Comparison of ENCODE assay signal across 21 cellular contexts in the genomic region with DNA sequence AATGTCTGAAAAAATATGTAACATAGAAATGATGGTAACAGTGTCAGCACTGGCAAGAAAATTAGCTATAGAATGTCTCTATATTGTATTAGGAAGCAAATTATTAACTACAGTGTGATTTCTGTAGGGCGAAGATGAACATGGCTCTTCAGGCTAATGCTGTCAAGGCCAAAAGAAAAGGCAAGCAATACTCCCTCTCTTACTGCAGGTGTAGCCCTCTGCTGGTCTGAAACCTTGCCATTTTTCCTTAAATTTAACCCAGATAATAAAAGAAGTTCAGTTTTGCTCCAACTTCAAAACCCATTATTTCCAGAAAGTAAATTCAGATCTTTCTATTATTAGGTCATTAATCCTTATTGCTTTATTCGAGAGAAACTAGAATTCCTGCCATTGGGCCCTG.
DNase-seq lines count a peak whose midpoint lies in the region; ATAC-seq and TF ChIP-seq lines count a peak whose summit lies in the region.
"Had no signal": no experiment of that assay in that cellular context is flagged by ENCODE, and none has a peak within 500 bp of the region (broad histone marks: within the 10 kb centered on the region; RNA-seq: fewer than 3 reads in every experiment).

No MANE protein-coding gene starts in this region.

- H3K27ac Mint-ChIP-seq in chondrocyte (ENCODE audit: unreplicated experiment) (no peak overlapping the region), nephron progenitor cell (peak overlapping the region; percentile 9)
- H3K27ac Mint-ChIP-seq: memory B cell had no signal

- no peak overlapping the region for H3K4me3 Mint-ChIP-seq in chondrocyte (ENCODE audit: unreplicated experiment)
- no peak overlapping the region for H3K4me3 Mint-ChIP-seq in nephron progenitor cell
- H3K4me3 Mint-ChIP-seq: activated CD4-positive, alpha-beta T cell treated with anti-CD3 and anti-CD28 coated beads, Interleukin-2, amount 10 ng/mL, durations not matched to agents 7 days and 5 days; memory B cell had no signal

- H3K9me3 Mint-ChIP-seq in chondrocyte (ENCODE audit: low read depth) (no peaks in the 10 kb centered on the region), nephron progenitor cell (no peaks in the 10 kb centered on the region)
- H3K9me3 Mint-ChIP-seq: activated CD4-positive, alpha-beta T cell treated with anti-CD3 and anti-CD28 coated beads, Interleukin-2, amount 10 ng/mL, durations not matched to agents 7 days and 5 days; activated naive CD4-positive, alpha-beta T cell treated with anti-CD3 and anti-CD28 coated beads, Interleukin-2, amount 50 U/mL, for 72 hours; memory B cell had no signal

- no peaks in the 10 kb centered on the region for H3K27me3 Mint-ChIP-seq in chondrocyte (ENCODE audit: low read depth)
- no peaks in the 10 kb centered on the region for H3K27me3 Mint-ChIP-seq in nephron progenitor cell (ENCODE audit: low read depth, poor library complexity)
- H3K27me3 Mint-ChIP-seq: activated CD4-positive, alpha-beta T cell treated with anti-CD3 and anti-CD28 coated beads, Interleukin-2, amount 10 ng/mL, durations not matched to agents 7 days and 5 days; memory B cell had no signal

- TF ChIP-seq CTCF in LNCaP clone FGC (IDR thresholded peaks at IDR 0.05; ENCODE audit: control insufficient read depth, extremely low read depth, insufficient read depth) (peak; percentile 8; the same call in 1 of the 2 replicates), chondrocyte (IDR thresholded peaks at IDR 0.05) (peak; percentile 51), nephron progenitor cell (IDR thresholded peaks at IDR 0.05) (no peak)

- intact Hi-C loops in head of caudate nucleus (cut with DNase I) = no loop called here

- no peaks in the 10 kb centered on the region for H3K4me1 Mint-ChIP-seq in chondrocyte (ENCODE audit: low read depth)
- peaks cover 25% of the 10 kb centered on the region for H3K4me1 Mint-ChIP-seq in nephron progenitor cell
- H3K4me1 Mint-ChIP-seq: activated CD4-positive, alpha-beta T cell treated with anti-CD3 and anti-CD28 coated beads, Interleukin-2, amount 10 ng/mL, durations not matched to agents 7 days and 5 days had no signal

- H3K4me3 ChIP-seq in LNCaP clone FGC (ENCODE audit: low read depth, low read length) = no peak overlapping the region
- H3K4me3 ChIP-seq: HAP-1, sigmoid colon, thoracic aorta had no signal

- DNase-seq in D341Med (ENCODE audit: low spot score) (peak; percentile 21), LNCaP clone FGC (ENCODE audit: low read depth) (no peak), chondrocyte (ENCODE audit: low spot score) (no peak), nephron progenitor cell (no peak), head of caudate nucleus (no peak), SKM-1 (lab: John Stamatoyannopoulos, UW; ENCODE audit: unreplicated experiment) (no peak), DMS79 (lab: John Stamatoyannopoulos, UW) (no peak)
- DNase-seq: activated CD4-positive, alpha-beta T cell treated with anti-CD3 and anti-CD28 coated beads, Interleukin-2, amount 10 ng/mL, durations not matched to agents 7 days and 5 days; C1 segment of cervical spinal cord; caudate nucleus; KBM-7; NCI-H1417; NCI-H226; SHP77 treated with DMSO at 0.1 percent for 48 hours; sigmoid colon; stimulated activated CD4-positive, alpha-beta T cell treated with anti-CD3 and anti-CD28 coated beads, Interleukin-4, amount 100 ng/mL, for 1 hour had no signal

- no peaks in the 10 kb centered on the region for H3K36me3 Mint-ChIP-seq in chondrocyte (ENCODE audit: low read depth)
- no peaks in the 10 kb centered on the region for H3K36me3 Mint-ChIP-seq in nephron progenitor cell (ENCODE audit: low read depth)

- no peak for ATAC-seq in HG03460 (IDR thresholded peaks at IDR 0.05; ENCODE audit: unreplicated experiment)
- ATAC-seq: activated naive CD4-positive, alpha-beta T cell treated with anti-CD3 and anti-CD28 coated beads, Interleukin-2, amount 50 U/mL, for 72 hours had no signal
